Comparison of ENCODE assay signal across 12 cellular contexts in genomic region chr2:43266692-43267091, GRCh38. TPM values are rescaled to one million over a fixed set of nuclear protein-coding genes. Genes with fewer than 3 reads are reported as not detected.
DNase-seq lines count a peak whose midpoint lies in the region; ATAC-seq and TF ChIP-seq lines count a peak whose summit lies in the region.
"Had no signal": no experiment of that assay in that cellular context is flagged by ENCODE, and none has a peak within 500 bp of the region (broad histone marks: within the 10 kb centered on the region; RNA-seq: fewer than 3 reads in every experiment).

No MANE protein-coding gene starts in this region.

- H3K36me3 Mint-ChIP-seq in MCF 10A (ENCODE audit: insufficient read depth, unreplicated experiment) (peaks cover 34% of the 10 kb centered on the region), neural crest cell (ENCODE audit: low read depth) (peaks cover 9% of the 10 kb centered on the region)

- no peak for TF ChIP-seq POLR2A in esophagus muscularis mucosa (IDR thresholded peaks at IDR 0.05; ENCODE audit: low read depth)

- H3K36me3 ChIP-seq in mammary epithelial cell (ENCODE audit: insufficient read depth, low read length) = no peaks in the 10 kb centered on the region
- H3K36me3 ChIP-seq in esophagus muscularis mucosa = no peaks in the 10 kb centered on the region

- H3K27me3 ChIP-seq in mammary epithelial cell (ENCODE audit: insufficient read depth, low read length) = no peaks in the 10 kb centered on the region
- H3K27me3 ChIP-seq in esophagus muscularis mucosa = no peaks in the 10 kb centered on the region

- no peak overlapping the region for H2AFZ ChIP-seq in mammary epithelial cell (ENCODE audit: low read depth, low read length)

- WGBS in mammary epithelial cell (ENCODE audit: low coverage, missing lambda C conversion rate) = 100% methylated on average over 4 of the region's 4 CpGs
- WGBS in esophagus muscularis mucosa = 74% methylated on average over 4 of the region's 4 CpGs

- H4K20me1 ChIP-seq in mammary epithelial cell (ENCODE audit: insufficient read depth, low read length) = no peaks in the 10 kb centered on the region

- dilution Hi-C loops in mammary epithelial cell (cut with HindIII; ENCODE audit: low sequenced_read_pairs) = no loop called here

- H3K27ac Mint-ChIP-seq in MCF 10A (ENCODE audit: low read depth, unreplicated experiment) = peak overlapping the region; percentile 79
- peak overlapping the region; percentile 4 for H3K27ac Mint-ChIP-seq in neural crest cell (ENCODE audit: unreplicated experiment)

- H3K9me3 Mint-ChIP-seq in MCF 10A (ENCODE audit: unreplicated experiment) (no peaks in the 10 kb centered on the region), neural crest cell (no peaks in the 10 kb centered on the region)

- H3K4me1 ChIP-seq in mammary epithelial cell (ENCODE audit: insufficient read depth, low read length) (peaks cover 4% of the 10 kb centered on the region), esophagus muscularis mucosa (peaks cover 54 to 74% (median 71%) of the 10 kb centered on the region in 4 donors)

- H3K27ac ChIP-seq in mammary epithelial cell (ENCODE audit: insufficient read depth, low read depth, low read length) = no peak overlapping the region
- peak overlapping the region; percentile 79 to 85 (median 82) for H3K27ac ChIP-seq in esophagus muscularis mucosa (replicated peaks in 1 of 4)

- no peak overlapping the region for H3K4me3 Mint-ChIP-seq in MCF 10A (ENCODE audit: unreplicated experiment)
- no peak overlapping the region for H3K4me3 Mint-ChIP-seq in neural crest cell

- H3K79me2 ChIP-seq in mammary epithelial cell (ENCODE audit: insufficient read depth, low read length) = no peaks in the 10 kb centered on the region

- H3K9me3 ChIP-seq in mammary epithelial cell (replicated peaks; ENCODE audit: insufficient read depth, low read length) = no peaks in the 10 kb centered on the region
- H3K9me3 ChIP-seq in esophagus muscularis mucosa = no peaks in the 10 kb centered on the region

- intact Hi-C loops in MCF 10A (cut with micrococcal nuclease) = no loop called here
- intact Hi-C loops in mammary epithelial cell (cut with micrococcal nuclease) = no loop called here
- intact Hi-C loops in esophagus muscularis mucosa (cut with DNase I) = no loop called here

- TF ChIP-seq CTCF in MCF 10A (IDR thresholded peaks at IDR 0.05; ENCODE audit: unreplicated experiment) = no peak
- TF ChIP-seq CTCF in mammary epithelial cell (conservative IDR thresholded peaks at IDR 0.05 in 1 of 2, IDR thresholded peaks at IDR 0.05 in 1 of 2; ENCODE audit: extremely low read depth in 1 of 2, insufficient read depth in 1 of 2, low read depth in 1 of 2, low read length in 2 of 2) = no peak
- TF ChIP-seq CTCF in esophagus muscularis mucosa (IDR thresholded peaks at IDR 0.05) = no peak
- TF ChIP-seq CTCF in neural crest cell (conservative IDR thresholded peaks at IDR 0.05) = no peak

- H3K9ac ChIP-seq in mammary epithelial cell (ENCODE audit: insufficient read depth, low read length) = no peak overlapping the region

- TF ChIP-seq EP300 in esophagus muscularis mucosa (IDR thresholded peaks at IDR 0.05) = no peak

- H3K4me3 ChIP-seq in mammary epithelial cell (replicated peaks in 1 of 3; ENCODE audit: insufficient read depth in 1 of 3, low read depth in 2 of 3, low read length in 3 of 3) = no peak overlapping the region
- H3K4me3 ChIP-seq in esophagus muscularis mucosa = no peak overlapping the region

- no peak for DNase-seq in MCF 10A (ENCODE audit: unreplicated experiment)
- no peak for DNase-seq in mammary epithelial cell
- DNase-seq in esophagus muscularis mucosa (ENCODE audit: extremely low spot score) = no peak
- no peak for DNase-seq in neural crest cell (ENCODE audit: low read depth, low spot score)
- DNase-seq in NCI-H345 treated with DMSO at 0.1 percent for 48 hours (lab: John Stamatoyannopoulos, UW; ENCODE audit: unreplicated experiment) = no peak
- DNase-seq: activated CD4-positive, alpha-beta T cell treated with anti-CD3 and anti-CD28 coated beads, Interleukin-2, amount 50 U/mL, for 48 hours; effector memory CD4-positive, alpha-beta T cell; NCI-H446 treated with DMSO at 0.1 percent for 48 hours; stimulated activated CD8-positive, alpha-beta memory T cell treated with anti-CD3 and anti-CD28 coated beads, Interleukin-4, amount 100 ng/mL, for 48 hours had no signal

- ATAC-seq in HG03439 (IDR thresholded peaks at IDR 0.05; ENCODE audit: unreplicated experiment) (no peak), GM18858 (IDR thresholded peaks at IDR 0.05; ENCODE audit: unreplicated experiment) (no peak), GM21528 (IDR thresholded peaks at IDR 0.05; ENCODE audit: low FRiP score, unreplicated experiment) (no peak)

- POLR2A ChIA-PET in MCF 10A (lab: Yijun Ruan, JAX) = no interaction called here

- CTCF ChIA-PET in MCF 10A (lab: Yijun Ruan, JAX) (interaction anchor here (0.7 kb wide), 1 partner anchor 218 kb away, joined by 3 read pairs; no protein-coding TSS in a partner anchor), mammary epithelial cell (lab: Charles Lee; ENCODE audit: low non-redundant PET) (no interaction called here)

- H3K4me1 Mint-ChIP-seq in MCF 10A (ENCODE audit: insufficient read depth, unreplicated experiment) = peaks cover 23% of the 10 kb centered on the region
- H3K4me1 Mint-ChIP-seq in neural crest cell = peaks cover 20% of the 10 kb centered on the region

- H3K4me2 ChIP-seq in mammary epithelial cell (ENCODE audit: insufficient read depth, low read depth, low read length) = no peak overlapping the region

- no peaks in the 10 kb centered on the region for H3K27me3 Mint-ChIP-seq in MCF 10A (ENCODE audit: insufficient read depth, unreplicated experiment)
- no peaks in the 10 kb centered on the region for H3K27me3 Mint-ChIP-seq in neural crest cell (ENCODE audit: low read depth)

- in situ Hi-C loops in mammary epithelial cell (cut with MboI; ENCODE audit: low sequenced_read_pairs in 2 of 2) = no loop called here

- BruUV-seq in MCF 10A (replicated peaks; lab: Mats Ljungman, UMichigan) (no TSS peak), mammary epithelial cell (replicated peaks; lab: Mats Ljungman, UMichigan) (no TSS peak)

RNA-seq across cellular contexts. Expression of gene ZFP36L2, which starts 40.3 kb away (rescaled TPM):
- 107 and 162 TPM in 2 replicates for total RNA-seq in MCF 10A (2022)
- 100 to 1,000 TPM in 1 of 2 donors, 10 to 100 TPM in 1; 26.3 to 213 TPM for total RNA-seq in mammary epithelial cell
- polyA plus RNA-seq in mammary epithelial cell = 35.6 TPM
- polyA minus RNA-seq in mammary epithelial cell = 68.7 TPM
- 100 to 1,000 TPM in 1 of 4 donors, 10 to 100 TPM in 3; 81.7 to 117 (median 85.7) TPM for total RNA-seq in esophagus muscularis mucosa
- total RNA-seq in neural crest cell = 39.8 and 39.9 TPM in 2 replicates
